ENCODE assay signal across 8 cellular contexts in genomic region chr9:37994639-37995347, GRCh38.
DNase-seq lines count a peak whose midpoint lies in the region; ATAC-seq and TF ChIP-seq lines count a peak whose summit lies in the region.

No MANE protein-coding gene starts in this region.

- H2AFZ ChIP-seq in PC-3 (ENCODE audit: low read length) (no peak overlapping the region), OCI-LY7 (ENCODE audit: low read length) (no peak overlapping the region)

- peak; percentile 72 for ATAC-seq in GM19438 (IDR thresholded peaks at IDR 0.05; ENCODE audit: low read depth, unreplicated experiment)
- ATAC-seq in HG03521 (IDR thresholded peaks at IDR 0.05; ENCODE audit: unreplicated experiment): peak; percentile 67
- ATAC-seq in PC-3: peak; percentile 17; the same call in 1 of the 2 replicates
- ATAC-seq in lower lobe of right lung: peak; percentile 82 to 90

- H3K9ac ChIP-seq in PC-3 (ENCODE audit: low read length): no peak overlapping the region

- H3K79me2 ChIP-seq in PC-3 (ENCODE audit: low read length) (peaks cover 94% of the 10 kb centered on the region), OCI-LY7 (ENCODE audit: insufficient read depth, low read depth, low read length) (no peaks in the 10 kb centered on the region)

- no TSS peak for BruUV-seq in PC-3 (replicated peaks; lab: Mats Ljungman, UMichigan)
- no TSS peak for BruUV-seq in OCI-LY7 (replicated peaks; lab: Mats Ljungman, UMichigan)

- no peak overlapping the region for H3K4me2 ChIP-seq in PC-3 (ENCODE audit: low read length)
- H3K4me2 ChIP-seq in OCI-LY7 (ENCODE audit: low read length): no peak overlapping the region

- H3K9me3 ChIP-seq in PC-3 (ENCODE audit: low read length) (no peaks in the 10 kb centered on the region), lower lobe of right lung (no peaks in the 10 kb centered on the region), OCI-LY7 (ENCODE audit: low read length) (no peaks in the 10 kb centered on the region)

- H3K4me3 ChIP-seq in PC-3 (ENCODE audit: low read length) (no peak overlapping the region), lower lobe of right lung (no peak overlapping the region), OCI-LY7 (ENCODE audit: low read depth, low read length, poor library complexity, severe bottlenecking) (no peak overlapping the region)

- intact Hi-C loops in PC-3 (cut with micrococcal nuclease): no loop called here
- intact Hi-C loops in lower lobe of right lung (cut with DNase I): no loop called here
- intact Hi-C loops in OCI-LY7 (cut with micrococcal nuclease; ENCODE audit: unreplicated experiment): no loop called here

- H3K4me3 Mint-ChIP-seq in chondrocyte (ENCODE audit: unreplicated experiment): peak overlapping the region; percentile 62

- TF ChIP-seq CTCF in PC-3 (conservative IDR thresholded peaks at IDR 0.05; ENCODE audit: low read depth, low read length) (no peak), chondrocyte (IDR thresholded peaks at IDR 0.05) (peak; percentile 18), lower lobe of right lung (IDR thresholded peaks at IDR 0.05) (no peak), OCI-LY7 (conservative IDR thresholded peaks at IDR 0.05; ENCODE audit: low read length) (no peak)

- CTCF ChIA-PET in PC-3 (lab: Charles Lee): interaction anchor here (0.7 kb wide), 1 partner anchor 375 kb away, joined by 4 read pairs; no protein-coding TSS in a partner anchor
- CTCF ChIA-PET in OCI-LY7 (lab: Charles Lee; ENCODE audit: unreplicated experiment): no interaction called here

- no peaks in the 10 kb centered on the region for H3F3A ChIP-seq in PC-3 (ENCODE audit: low read length, unreplicated experiment)

- no peaks in the 10 kb centered on the region for H4K20me1 ChIP-seq in PC-3 (ENCODE audit: low read length)
- H4K20me1 ChIP-seq in OCI-LY7 (ENCODE audit: insufficient read depth, low read length): no peaks in the 10 kb centered on the region

- H3K27ac Mint-ChIP-seq in chondrocyte (ENCODE audit: unreplicated experiment): peak overlapping the region; percentile 95

- H3K27me3 Mint-ChIP-seq in chondrocyte (ENCODE audit: low read depth): no peaks in the 10 kb centered on the region

- H3K36me3 ChIP-seq in PC-3 (ENCODE audit: low read depth, low read length) (peaks cover 17% of the 10 kb centered on the region), lower lobe of right lung (no peaks in the 10 kb centered on the region), OCI-LY7 (ENCODE audit: insufficient read depth, low read length) (no peaks in the 10 kb centered on the region)

- H3K9me2 ChIP-seq in PC-3 (replicated peaks; ENCODE audit: low read length) (no peaks in the 10 kb centered on the region), OCI-LY7 (ENCODE audit: insufficient read depth, low read length) (no peaks in the 10 kb centered on the region)

- H3K27me3 ChIP-seq in PC-3 (ENCODE audit: low read length) (no peaks in the 10 kb centered on the region), lower lobe of right lung (ENCODE audit: low read depth) (no peaks in the 10 kb centered on the region)

- H3K27ac ChIP-seq in PC-3 (ENCODE audit: low read length) (0 out of 2 replicates have a peak overlapping the region, but pooled peaks have one; percentile 2), lower lobe of right lung (peak overlapping the region; percentile 57), substantia nigra (ENCODE audit: low read depth, low read length, poor library complexity, severe bottlenecking) (peak overlapping the region; percentile 99), OCI-LY7 (ENCODE audit: low read depth, low read length, poor library complexity, severe bottlenecking) (no peak overlapping the region)

- H3K4me1 ChIP-seq in PC-3 (ENCODE audit: insufficient read depth, low read length) (peaks cover 18% of the 10 kb centered on the region), lower lobe of right lung (peaks cover 57% of the 10 kb centered on the region), OCI-LY7 (ENCODE audit: insufficient read depth, low read length, poor library complexity, severe bottlenecking) (no peaks in the 10 kb centered on the region)

- POLR2A ChIA-PET in PC-3 (lab: Charles Lee; ENCODE audit: unreplicated experiment): no interaction called here
- POLR2A ChIA-PET in OCI-LY7 (lab: Charles Lee): no interaction called here

- DNase-seq in DMS153 treated with DMSO at 0.1 percent for 48 hours (lab: John Stamatoyannopoulos, UW; ENCODE audit: unreplicated experiment) (peak; percentile 70), PC-3 (no peak), chondrocyte (ENCODE audit: low spot score) (no peak), lower lobe of right lung (peak; percentile 90), substantia nigra (lab: John Stamatoyannopoulos, UW) (peak; percentile 44 to 96 (median 88)), OCI-LY7 (ENCODE audit: low spot score) (no peak)

- H3K9me3 Mint-ChIP-seq in chondrocyte (ENCODE audit: low read depth): no peaks in the 10 kb centered on the region

- H3K36me3 Mint-ChIP-seq in chondrocyte (ENCODE audit: low read depth): no peaks in the 10 kb centered on the region

- H3K4me1 Mint-ChIP-seq in chondrocyte (ENCODE audit: low read depth): peaks cover 63% of the 10 kb centered on the region

Comparison
In these comparisons a context has a peak if more than half of its experiments do, and no peak if none do; other contexts are left out.
1. DNase-seq: peak in DMS153 treated with DMSO at 0.1 percent for 48 hours (single experiment), lower lobe of right lung (single experiment) and substantia nigra (49 of 49); none in PC-3 (single experiment), chondrocyte (single experiment) and OCI-LY7 (single experiment).
2. ATAC-seq: peak in every context shown above with its lines; median percentile 86 in lower lobe of right lung; 72 in GM19438; 67 in HG03521; 17 in PC-3.